Comparison of ENCODE assay signal across 8 cellular contexts in the genomic region with DNA sequence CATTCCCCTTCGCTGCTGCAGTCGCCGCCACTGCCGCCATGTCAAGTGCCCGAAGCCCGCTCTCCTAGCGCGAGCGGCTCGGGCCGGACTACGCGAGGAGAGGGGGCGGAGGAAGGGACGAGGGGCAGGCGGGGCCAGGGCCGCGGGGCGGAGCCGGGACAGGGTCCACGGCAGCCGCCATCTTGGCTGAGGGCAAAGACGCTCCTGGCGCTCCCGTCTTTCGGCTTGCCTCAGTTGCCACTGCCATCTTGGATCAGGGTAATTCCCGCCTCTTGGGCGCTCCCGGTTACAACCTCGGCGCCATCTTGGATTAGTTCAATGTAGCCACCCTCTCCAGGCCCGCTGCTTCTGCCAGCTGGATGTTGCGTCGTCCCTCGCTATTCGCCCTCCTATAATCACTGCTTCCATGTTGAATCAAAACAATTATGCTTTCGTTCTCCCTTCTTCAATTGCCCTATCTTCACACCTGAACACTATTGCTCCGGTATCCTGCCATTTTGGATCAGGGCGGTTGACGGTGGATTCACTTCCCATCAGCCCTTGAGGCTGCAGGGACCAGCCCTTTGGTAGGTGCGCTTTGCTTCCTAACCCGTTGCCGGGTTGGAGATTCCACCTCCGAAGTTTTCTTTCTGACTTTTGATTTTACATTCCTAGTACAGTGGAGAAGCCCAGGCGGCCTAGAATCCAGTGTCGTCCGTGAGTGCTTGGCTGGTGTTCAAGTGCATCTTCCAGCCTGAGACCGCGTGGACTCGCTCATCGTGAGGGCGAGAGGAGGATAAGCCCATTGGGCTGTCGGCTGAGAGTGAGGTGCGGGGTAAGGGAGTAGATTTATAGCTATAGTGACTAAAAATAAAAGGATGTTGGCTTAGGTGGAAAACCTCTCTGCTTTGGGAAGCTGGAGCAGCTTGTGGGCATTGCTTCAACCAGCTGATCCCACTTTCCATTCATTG. TPM values are rescaled to one million over a fixed set of nuclear protein-coding genes. Genes with fewer than 3 reads are reported as not detected.
A peak's percentile ranks its signal among the peaks of the same experiment; 100 is the strongest.
DNase-seq lines count a peak whose midpoint lies in the region; ATAC-seq and TF ChIP-seq lines count a peak whose summit lies in the region.

A gene with protein sequence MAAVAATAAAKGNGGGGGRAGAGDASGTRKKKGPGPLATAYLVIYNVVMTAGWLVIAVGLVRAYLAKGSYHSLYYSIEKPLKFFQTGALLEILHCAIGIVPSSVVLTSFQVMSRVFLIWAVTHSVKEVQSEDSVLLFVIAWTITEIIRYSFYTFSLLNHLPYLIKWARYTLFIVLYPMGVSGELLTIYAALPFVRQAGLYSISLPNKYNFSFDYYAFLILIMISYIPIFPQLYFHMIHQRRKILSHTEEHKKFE (minus strand): TSS at position 66 of the 950 bp plus-strand sequence. CDS start 26 bp downstream, at position 40.

- peaks cover 50% of the 10 kb centered on the region for H3K36me3 Mint-ChIP-seq in GM23338 (ENCODE audit: low read depth)
- H3K36me3 Mint-ChIP-seq in naive thymus-derived CD4-positive, alpha-beta T cell: peaks cover 14 to 30% (median 24%) of the 10 kb centered on the region in 5 donors
- peaks cover 22 to 37% of the 10 kb centered on the region in 2 donors for H3K36me3 Mint-ChIP-seq in stimulated activated naive B cell treated with anti-CD40 and anti-IgM and Interleukin-4, amounts not matched to agents 10 μg/mL and 1 μg/mL and 100 μg/mL, for 72 hours

- H3K4me3 ChIP-seq in DOHH2 (ENCODE audit: low read length): peak within 1 kb of the TSS; percentile 94
- H3K4me3 ChIP-seq in GM23338: peak within 1 kb of the TSS; percentile 87
- H3K4me3 ChIP-seq in fibroblast of lung (replicated peaks in 1 of 4; ENCODE audit: control extremely low read depth in 1 of 4, insufficient read depth in 1 of 4, low read depth in 3 of 4, low read length in 4 of 4): peak within 1 kb of the TSS; percentile 77 to 91 (median 81)
- H3K4me3 ChIP-seq in naive thymus-derived CD4-positive, alpha-beta T cell (ENCODE audit: low read length): peak within 1 kb of the TSS; percentile 98

- peaks cover 4% of the 10 kb centered on the region for H3K27me3 Mint-ChIP-seq in GM23338 (ENCODE audit: insufficient read depth, low read depth, poor library complexity)
- no peaks in the 10 kb centered on the region for H3K27me3 Mint-ChIP-seq in naive thymus-derived CD4-positive, alpha-beta T cell
- H3K27me3 Mint-ChIP-seq in stimulated activated naive B cell treated with anti-CD40 and anti-IgM and Interleukin-4, amounts not matched to agents 10 μg/mL and 1 μg/mL and 100 μg/mL, for 72 hours: no peaks in the 10 kb centered on the region

- DNase-seq in GM23338 (ENCODE audit: low spot score) (peak; percentile 99), LHCN-M2 (ENCODE audit: low read depth) (peak; percentile 95), RPMI8226 (peak; percentile 98), fibroblast of lung (ENCODE audit: low read depth in 2 of 2) (peak; percentile 96 to 97)
- peak; percentile 87 to 91 for DNase-seq in activated T-helper 1 cell treated with anti-CD3 and anti-CD28 coated beads, Interleukin-2, amount 50 U/mL, for 16 hours (ENCODE audit: low read depth in 1 of 2, low spot score in 1 of 2)
- DNase-seq in naive thymus-derived CD4-positive, alpha-beta T cell: peak; percentile 87 to 96 (median 90)
- DNase-seq in stimulated activated naive B cell treated with anti-CD40 and anti-IgM and Interleukin-4, amounts not matched to agents 10 μg/mL and 1 μg/mL and 100 μg/mL, for 72 hours: peak; percentile 96

- H3K79me2 ChIP-seq in DOHH2 (ENCODE audit: control insufficient read depth, low read length) (peaks cover 70% of the 10 kb centered on the region), GM23338 (replicated peaks; ENCODE audit: insufficient read depth) (peaks cover 36% of the 10 kb centered on the region), fibroblast of lung (ENCODE audit: control insufficient read depth, insufficient read depth, low read length) (peaks cover 8% of the 10 kb centered on the region)

- CTCF ChIA-PET in naive thymus-derived CD4-positive, alpha-beta T cell (lab: Charles Lee): no interaction called here

- H3K27ac ChIP-seq in DOHH2 (ENCODE audit: low read depth, low read length) (peak within 1 kb of the TSS; percentile 85), GM23338 (ENCODE audit: low read depth) (peak within 1 kb of the TSS; percentile 100), fibroblast of lung (ENCODE audit: insufficient read depth, low read length) (peak within 1 kb of the TSS; percentile 79)
- H3K27ac ChIP-seq in naive thymus-derived CD4-positive, alpha-beta T cell (ENCODE audit: low read depth, low read length): peak within 1 kb of the TSS; percentile 79

- peak within 1 kb of the TSS; percentile 97 for H2AFZ ChIP-seq in GM23338
- peak within 1 kb of the TSS; percentile 95 for H2AFZ ChIP-seq in fibroblast of lung (ENCODE audit: low read length)

- H3K4me1 Mint-ChIP-seq in GM23338: peaks cover 16% of the 10 kb centered on the region; the same call in 2 of the 3 replicates
- peaks cover 14 to 32% (median 30%) of the 10 kb centered on the region in 7 donors for H3K4me1 Mint-ChIP-seq in naive thymus-derived CD4-positive, alpha-beta T cell
- peaks cover 5 to 20% of the 10 kb centered on the region in 2 donors for H3K4me1 Mint-ChIP-seq in stimulated activated naive B cell treated with anti-CD40 and anti-IgM and Interleukin-4, amounts not matched to agents 10 μg/mL and 1 μg/mL and 100 μg/mL, for 72 hours

- H3K9ac ChIP-seq in fibroblast of lung (ENCODE audit: insufficient read depth, low read length): peak within 1 kb of the TSS; percentile 60

- no peaks in the 10 kb centered on the region for H4K20me1 ChIP-seq in DOHH2 (ENCODE audit: control insufficient read depth, insufficient read depth, low read depth, low read length)
- no peaks in the 10 kb centered on the region; the same call in 1 of the 2 replicates for H4K20me1 ChIP-seq in GM23338 (replicated peaks; ENCODE audit: insufficient read depth)
- H4K20me1 ChIP-seq in fibroblast of lung (ENCODE audit: control insufficient read depth, extremely low read depth, insufficient read depth, low read length): no peaks in the 10 kb centered on the region

- H3K9me2 ChIP-seq in DOHH2 (replicated peaks; ENCODE audit: control insufficient read depth, low read length): no peaks in the 10 kb centered on the region
- no peaks in the 10 kb centered on the region for H3K9me2 ChIP-seq in GM23338 (ENCODE audit: insufficient read depth)

- H3K4me1 ChIP-seq in DOHH2 (ENCODE audit: control insufficient read depth, low read length) (peaks cover 29% of the 10 kb centered on the region), GM23338 (ENCODE audit: insufficient read depth) (peaks cover 23% of the 10 kb centered on the region), fibroblast of lung (ENCODE audit: control insufficient read depth, extremely low read depth, insufficient read depth, low read length) (no peaks in the 10 kb centered on the region)
- H3K4me1 ChIP-seq in naive thymus-derived CD4-positive, alpha-beta T cell (ENCODE audit: control insufficient read depth in 2 of 2, insufficient read depth in 2 of 2, low read length in 2 of 2): peaks cover 8 to 13% of the 10 kb centered on the region in 2 donors

- no peaks in the 10 kb centered on the region for H3K27me3 ChIP-seq in DOHH2 (ENCODE audit: control insufficient read depth, low read length)
- no peaks in the 10 kb centered on the region for H3K27me3 ChIP-seq in GM23338 (ENCODE audit: insufficient read depth)
- no peaks in the 10 kb centered on the region for H3K27me3 ChIP-seq in fibroblast of lung (ENCODE audit: control insufficient read depth, insufficient read depth, low read length)
- no peaks in the 10 kb centered on the region for H3K27me3 ChIP-seq in naive thymus-derived CD4-positive, alpha-beta T cell (ENCODE audit: control insufficient read depth in 2 of 2, insufficient read depth in 2 of 2, low read length in 2 of 2)

- POLR2A ChIA-PET in naive thymus-derived CD4-positive, alpha-beta T cell (lab: Charles Lee): interaction anchor here (0.6 to 1.9 kb wide), 4 partner anchors 20 to 1925 kb away, joined by 4 to 7 read pairs (median 4); a partner anchor contains a TSS

- H3K4me3 Mint-ChIP-seq in GM23338: no peak within 1 kb of the TSS; the same call in 2 of the 3 replicates
- H3K4me3 Mint-ChIP-seq in naive thymus-derived CD4-positive, alpha-beta T cell: peak within 1 kb of the TSS in 3 of 10 donors; percentile 87 to 90 (median 89)
- H3K4me3 Mint-ChIP-seq in stimulated activated naive B cell treated with anti-CD40 and anti-IgM and Interleukin-4, amounts not matched to agents 10 μg/mL and 1 μg/mL and 100 μg/mL, for 72 hours: no peak within 1 kb of the TSS

- H3F3A ChIP-seq in DOHH2 (ENCODE audit: control insufficient read depth, insufficient read depth) (no peaks in the 10 kb centered on the region), GM23338 (replicated peaks; ENCODE audit: low read depth) (0 out of 2 replicates have a peak, but pooled peaks cover 5% of the 10 kb centered on the region)

- H3K9me3 Mint-ChIP-seq in GM23338: peaks cover 32% of the 10 kb centered on the region
- H3K9me3 Mint-ChIP-seq in naive thymus-derived CD4-positive, alpha-beta T cell: peaks cover 0 to 11% (median 6%) of the 10 kb centered on the region in 11 donors
- H3K9me3 Mint-ChIP-seq in stimulated activated naive B cell treated with anti-CD40 and anti-IgM and Interleukin-4, amounts not matched to agents 10 μg/mL and 1 μg/mL and 100 μg/mL, for 72 hours: peaks cover 6% of the 10 kb centered on the region in 2 donors

- TF ChIP-seq CTCF in DOHH2 (IDR thresholded peaks at IDR 0.05; ENCODE audit: low read depth, low read length, poor library complexity, severe bottlenecking) (no peak), GM23338 (conservative IDR thresholded peaks at IDR 0.05; ENCODE audit: low read depth in 2 of 2) (no peak), fibroblast of lung (conservative IDR thresholded peaks at IDR 0.05 in 1 of 2, IDR thresholded peaks at IDR 0.05 in 1 of 2; ENCODE audit: low read depth in 1 of 2, low read length in 2 of 2) (no peak)

- peak within 1 kb of the TSS; percentile 71; the same call in 1 of the 2 replicates for H3K27ac Mint-ChIP-seq in GM23338
- peak within 1 kb of the TSS; percentile 44 to 93 (median 83) for H3K27ac Mint-ChIP-seq in naive thymus-derived CD4-positive, alpha-beta T cell
- peak within 1 kb of the TSS; percentile 20 for H3K27ac Mint-ChIP-seq in stimulated activated naive B cell treated with anti-CD40 and anti-IgM and Interleukin-4, amounts not matched to agents 10 μg/mL and 1 μg/mL and 100 μg/mL, for 72 hours

- H3K36me3 ChIP-seq in DOHH2 (ENCODE audit: control insufficient read depth, low read length) (peaks cover 53% of the 10 kb centered on the region), GM23338 (ENCODE audit: insufficient read depth) (peaks cover 21% of the 10 kb centered on the region), fibroblast of lung (ENCODE audit: control insufficient read depth, insufficient read depth, low read length) (no peaks in the 10 kb centered on the region)
- H3K36me3 ChIP-seq in naive thymus-derived CD4-positive, alpha-beta T cell (ENCODE audit: control insufficient read depth in 2 of 3, insufficient read depth in 3 of 3, low read length in 3 of 3): peaks cover 0 to 18% (median 3%) of the 10 kb centered on the region in 3 experiments

- peak; percentile 92 for ATAC-seq in GM23338
- ATAC-seq in naive thymus-derived CD4-positive, alpha-beta T cell: peak; percentile 96
- peak; percentile 93 to 95 for ATAC-seq in stimulated activated naive B cell treated with anti-CD40 and anti-IgM and Interleukin-4, amounts not matched to agents 10 μg/mL and 1 μg/mL and 100 μg/mL, for 72 hours (replicated peaks)

- H3K4me2 ChIP-seq in DOHH2 (ENCODE audit: low read length) (peak within 1 kb of the TSS; percentile 89), GM23338 (peak within 1 kb of the TSS; percentile 89), fibroblast of lung (ENCODE audit: extremely low read depth, insufficient read depth, low read length) (peak within 1 kb of the TSS; percentile 89)

- intact Hi-C loops in naive thymus-derived CD4-positive, alpha-beta T cell (cut with micrococcal nuclease): loop anchor here (1.0 to 10.0 kb wide), 16 partner anchors 376 to 1924 kb away; a partner anchor contains a TSS

- H3K9me3 ChIP-seq in DOHH2 (ENCODE audit: control insufficient read depth, insufficient read depth, low read length) (peaks cover 33% of the 10 kb centered on the region), fibroblast of lung (ENCODE audit: control insufficient read depth, insufficient read depth, low read depth, low read length) (no peaks in the 10 kb centered on the region)
- no peaks in the 10 kb centered on the region for H3K9me3 ChIP-seq in naive thymus-derived CD4-positive, alpha-beta T cell (ENCODE audit: control insufficient read depth in 2 of 3, low read length in 3 of 3)

RNA-seq across cellular contexts. Expression of the gene that starts here (rescaled TPM):
- total RNA-seq in GM23338 (2014; rRNA removed; shearing (Covaris generic)): 29.9 and 31.5 TPM in 2 replicates
- polyA plus RNA-seq in GM23338 (2016; fragmentation: Nextera tagmentation; extraction: Ambion mirVana): 12.5 and 13.4 TPM in 2 replicates
- total RNA-seq in LHCN-M2 (2014; rRNA removed): 20.5 and 23.7 TPM in 2 replicates
- polyA plus RNA-seq in LHCN-M2 (2012): 13.3 TPM
- 19.5 and 22.0 TPM in 2 replicates for total RNA-seq in fibroblast of lung
- 47.0 and 48.7 TPM in 2 replicates for polyA plus RNA-seq in fibroblast of lung
- polyA plus RNA-seq in fibroblast of lung (2012): 21.0 TPM in 2 replicates
- 28.0 and 39.3 TPM in 2 replicates for polyA minus RNA-seq in fibroblast of lung (ENCODE audit: low replicate concordance)
- 10 to 100 TPM; 15.9 to 28.3 (median 24.0) TPM for total RNA-seq in naive thymus-derived CD4-positive, alpha-beta T cell
- 10 to 100 TPM; 14.7 to 19.8 TPM for polyA plus RNA-seq in naive thymus-derived CD4-positive, alpha-beta T cell

Comparison
In these comparisons a context has a peak if more than half of its experiments do, and no peak if none do; other contexts are left out.
1. Peak in every context shown above with its lines: DNase-seq, ATAC-seq, H3K4me3 ChIP-seq and H3K27ac ChIP-seq.
2. H3K27ac Mint-ChIP-seq: peak in every context shown above with its lines; median percentile 83 in naive thymus-derived CD4-positive, alpha-beta T cell; 71 in GM23338; 20 in stimulated activated naive B cell treated with anti-CD40 and anti-IgM and Interleukin-4, amounts not matched to agents 10 μg/mL and 1 μg/mL and 100 μg/mL, for 72 hours.